In genomic region chr1:231099311-231099710, GRCh38 we compare ENCODE assay signal across 7 cellular contexts.
"Had no signal": no experiment of that assay in that cellular context is flagged by ENCODE, and none has a peak within 500 bp of the region (broad histone marks: within the 10 kb centered on the region; RNA-seq: fewer than 3 reads in every experiment).

No MANE protein-coding gene starts in this region.

- H3K4me3 Mint-ChIP-seq: IgD-negative memory B cell had no signal

- H3K9me3 Mint-ChIP-seq: IgD-negative memory B cell had no signal

- H3K4me1 Mint-ChIP-seq: IgD-negative memory B cell had no signal

- H3K36me3 Mint-ChIP-seq: IgD-negative memory B cell had no signal

- ATAC-seq: HepG2 had no signal

- H3K9ac ChIP-seq: KMS-11 had no signal

- DNase-seq: IMR-90, KBM-7, KG1 had no signal

- H3K27ac ChIP-seq: HL-60, KMS-11 had no signal

- FAIRE-seq: HepG2 had no signal

- H3K4me2 ChIP-seq: KMS-11 had no signal
